Comparison of ENCODE assay signal across 20 cellular contexts in genomic region chr4:155512812-155513211, GRCh38.
DNase-seq lines count a peak whose midpoint lies in the region; ATAC-seq and TF ChIP-seq lines count a peak whose summit lies in the region.
"Had no signal": no experiment of that assay in that cellular context is flagged by ENCODE, and none has a peak within 500 bp of the region (broad histone marks: within the 10 kb centered on the region; RNA-seq: fewer than 3 reads in every experiment).

No MANE protein-coding gene starts in this region.

- peaks cover 5% of the 10 kb centered on the region for H3K27me3 Mint-ChIP-seq in activated naive CD4-positive, alpha-beta T cell treated with anti-CD3 and anti-CD28 coated beads for 36 hours (ENCODE audit: low read depth)

- H3K36me3 ChIP-seq in gastroesophageal sphincter (no peaks in the 10 kb centered on the region), right atrium auricular region (no peaks in the 10 kb centered on the region)
- H3K36me3 ChIP-seq: BLaER1 had no signal

- ATAC-seq in gastroesophageal sphincter (peak; percentile 48), esophagus mucosa (no peak), GM18858 (IDR thresholded peaks at IDR 0.05; ENCODE audit: unreplicated experiment) (no peak)
- ATAC-seq: Panc1 had no signal

- no peak for TF ChIP-seq POLR2A in gastroesophageal sphincter (IDR thresholded peaks at IDR 0.05)

- H3K4me3 ChIP-seq in gastroesophageal sphincter (no peak overlapping the region), right atrium auricular region (no peak overlapping the region)
- H3K4me3 ChIP-seq: BLaER1 had no signal

- no peak overlapping the region for H3K27ac ChIP-seq in gastroesophageal sphincter
- peak overlapping the region; percentile 62 to 77 for H3K27ac ChIP-seq in right atrium auricular region
- H3K27ac ChIP-seq: BLaER1 had no signal

- no peak for TF ChIP-seq EP300 in gastroesophageal sphincter (IDR thresholded peaks at IDR 0.05)

- H3K9me3 ChIP-seq in gastroesophageal sphincter (no peaks in the 10 kb centered on the region), right atrium auricular region (no peaks in the 10 kb centered on the region)
- H3K9me3 ChIP-seq: BLaER1 had no signal

- WGBS in gastroesophageal sphincter (ENCODE audit: low coverage in 1 of 2), 2 donors = 44 to 63% methylated on average over 5 of the region's 5 CpGs

- H3K4me1 Mint-ChIP-seq in activated naive CD4-positive, alpha-beta T cell treated with anti-CD3 and anti-CD28 coated beads for 36 hours (ENCODE audit: low read depth) = no peaks in the 10 kb centered on the region
- H3K4me1 Mint-ChIP-seq: CD4-positive, alpha-beta memory T cell had no signal

- intact Hi-C loops in activated naive CD4-positive, alpha-beta T cell treated with anti-CD3 and anti-CD28 coated beads for 36 hours (cut with micrococcal nuclease) = no loop called here

- H3K4me3 Mint-ChIP-seq in activated naive CD4-positive, alpha-beta T cell treated with anti-CD3 and anti-CD28 coated beads for 36 hours = no peak overlapping the region
- H3K4me3 Mint-ChIP-seq: CD4-positive, alpha-beta memory T cell; HFFc6 had no signal

- no peaks in the 10 kb centered on the region for H3K27me3 ChIP-seq in gastroesophageal sphincter
- no peaks in the 10 kb centered on the region for H3K27me3 ChIP-seq in right atrium auricular region
- H3K27me3 ChIP-seq: BLaER1 had no signal

- CTCF ChIA-PET in activated naive CD4-positive, alpha-beta T cell treated with anti-CD3 and anti-CD28 coated beads for 36 hours (lab: Charles Lee) = no interaction called here

- no peaks in the 10 kb centered on the region for H3K36me3 Mint-ChIP-seq in activated naive CD4-positive, alpha-beta T cell treated with anti-CD3 and anti-CD28 coated beads for 36 hours (ENCODE audit: low read depth)
- H3K36me3 Mint-ChIP-seq: CD4-positive, alpha-beta memory T cell had no signal

- H3K9me3 Mint-ChIP-seq in activated naive CD4-positive, alpha-beta T cell treated with anti-CD3 and anti-CD28 coated beads for 36 hours = no peaks in the 10 kb centered on the region

- TF ChIP-seq CTCF in gastroesophageal sphincter (IDR thresholded peaks at IDR 0.05) (no peak), right atrium auricular region (IDR thresholded peaks at IDR 0.05) (no peak)

- DNase-seq in dermis microvascular lymphatic vessel endothelial cell (ENCODE audit: low read depth in 2 of 2) (peak; percentile 66 to 97), right atrium auricular region (ENCODE audit: low spot score) (no peak), stromal cell of bone marrow (ENCODE audit: low read depth) (peak; percentile 22), HT-29 (ENCODE audit: low spot score) (no peak)
- DNase-seq in activated naive CD4-positive, alpha-beta T cell treated with anti-CD3 and anti-CD28 coated beads for 36 hours = no peak
- DNase-seq: CD4-positive, alpha-beta memory T cell; DMS153; GDM1; H7; HFFc6; IMR-90; MM.1S; NCI-H1092; NCI-H1436 treated with DMSO at 0.1 percent for 48 hours; NCI-H2029 had no signal

- H3K4me1 ChIP-seq in gastroesophageal sphincter (peaks cover 0 to 35% (median 3%) of the 10 kb centered on the region in 3 donors), right atrium auricular region (peaks cover 0 to 56% of the 10 kb centered on the region in 2 donors)
- H3K4me1 ChIP-seq: BLaER1 had no signal

- no peak overlapping the region for H3K27ac Mint-ChIP-seq in activated naive CD4-positive, alpha-beta T cell treated with anti-CD3 and anti-CD28 coated beads for 36 hours
- H3K27ac Mint-ChIP-seq: CD4-positive, alpha-beta memory T cell; HFFc6 had no signal

Comparison
In these comparisons a context has a peak if more than half of its experiments do, and no peak if none do; other contexts are left out.
1. DNase-seq: peak in dermis microvascular lymphatic vessel endothelial cell (2 of 2) and stromal cell of bone marrow (single experiment); none in right atrium auricular region (single experiment), HT-29 (single experiment) and activated naive CD4-positive, alpha-beta T cell treated with anti-CD3 and anti-CD28 coated beads for 36 hours (single experiment).
2. H3K27ac ChIP-seq: peak in right atrium auricular region (2 of 2); none in gastroesophageal sphincter (0 of 4).